In genomic region chr15:24945711-24946110, GRCh38 we compare ENCODE assay signal across 21 cellular contexts. TPM values are rescaled to one million over a fixed set of nuclear protein-coding genes. Genes with fewer than 3 reads are reported as not detected.
DNase-seq lines count a peak whose midpoint lies in the region; ATAC-seq and TF ChIP-seq lines count a peak whose summit lies in the region.
"Had no signal": no experiment of that assay in that cellular context is flagged by ENCODE, and none has a peak within 500 bp of the region (broad histone marks: within the 10 kb centered on the region; RNA-seq: fewer than 3 reads in every experiment).

No MANE protein-coding gene starts in this region.

- no peaks in the 10 kb centered on the region for H3K27me3 ChIP-seq in ascending aorta
- H3K27me3 ChIP-seq in aorta (ENCODE audit: control insufficient read depth in 1 of 2, insufficient read depth in 2 of 2, low read length in 1 of 2) = no peaks in the 10 kb centered on the region
- no peaks in the 10 kb centered on the region for H3K27me3 ChIP-seq in ovary
- H3K27me3 ChIP-seq: MG63 had no signal

- ATAC-seq in aorta (ENCODE audit: low FRiP score) (no peak), GM19397 (IDR thresholded peaks at IDR 0.05; ENCODE audit: unreplicated experiment) (no peak)

- no peaks in the 10 kb centered on the region for H3K27me3 Mint-ChIP-seq in glutamatergic neuron (ENCODE audit: unreplicated experiment)
- H3K27me3 Mint-ChIP-seq: CD4-positive, CD25-positive, alpha-beta regulatory T cell had no signal

- H3K9me3 ChIP-seq in ascending aorta (no peaks in the 10 kb centered on the region), aorta (ENCODE audit: control insufficient read depth, low read length) (no peaks in the 10 kb centered on the region), ovary (no peaks in the 10 kb centered on the region)
- H3K9me3 ChIP-seq: MG63 had no signal

- no peak overlapping the region for H3K4me3 Mint-ChIP-seq in glutamatergic neuron (ENCODE audit: unreplicated experiment)
- H3K4me3 Mint-ChIP-seq: CD4-positive, CD25-positive, alpha-beta regulatory T cell had no signal

- peak; percentile 33 for DNase-seq in NCI-H2171 treated with DMSO at 0.1 percent for 48 hours (lab: John Stamatoyannopoulos, UW)
- no peak for DNase-seq in NCI-H2171 (lab: John Stamatoyannopoulos, UW)
- DNase-seq in ascending aorta (ENCODE audit: low spot score in 2 of 2) = no peak
- DNase-seq in glutamatergic neuron = no peak
- DNase-seq in aorta = no peak
- DNase-seq in ovary = no peak
- no peak for DNase-seq in SHP77 (lab: John Stamatoyannopoulos, UW)
- DNase-seq: 8988T; ACHN; CD4-positive, CD25-positive, alpha-beta regulatory T cell; EL; GM23248; HCEC 1CT; KG1; MG63; NCI-H2227 treated with DMSO at 0.1 percent for 48 hours; NCI-H526 treated with DMSO at 0.1 percent for 48 hours; PC-9; RPMI8226; SHP77 treated with DMSO at 0.1 percent for 48 hours had no signal

- no peaks in the 10 kb centered on the region for H3K36me3 Mint-ChIP-seq in glutamatergic neuron (ENCODE audit: unreplicated experiment)
- H3K36me3 Mint-ChIP-seq: CD4-positive, CD25-positive, alpha-beta regulatory T cell had no signal

- H3K27ac Mint-ChIP-seq in glutamatergic neuron (ENCODE audit: unreplicated experiment) = peak overlapping the region; percentile 82
- H3K27ac Mint-ChIP-seq: CD4-positive, CD25-positive, alpha-beta regulatory T cell had no signal

- TF ChIP-seq EP300 in ovary (IDR thresholded peaks at IDR 0.05) = no peak

- H3K27ac ChIP-seq in ascending aorta = peak overlapping the region; percentile 17 to 47
- peak overlapping the region; percentile 59 to 61 for H3K27ac ChIP-seq in aorta (ENCODE audit: low read depth in 1 of 2, low read length in 2 of 2)
- H3K27ac ChIP-seq in ovary = no peak overlapping the region
- H3K27ac ChIP-seq: GM23248, PC-9 had no signal

- peaks cover 2% of the 10 kb centered on the region for H3K9me3 Mint-ChIP-seq in glutamatergic neuron (ENCODE audit: unreplicated experiment)

- TF ChIP-seq POLR2A in ovary (IDR thresholded peaks at IDR 0.05) = no peak

- intact Hi-C loops in ascending aorta (cut with DNase I) (no loop called here), aorta (cut with DNase I) (no loop called here), ovary (cut with DNase I) (no loop called here)

- peaks cover 0 to 6% of the 10 kb centered on the region in 2 donors for H3K4me1 ChIP-seq in ascending aorta
- H3K4me1 ChIP-seq in aorta (ENCODE audit: control insufficient read depth in 1 of 2, insufficient read depth in 2 of 2, low read length in 2 of 2) = peaks cover 5 to 12% of the 10 kb centered on the region in 2 donors
- H3K4me1 ChIP-seq in ovary (ENCODE audit: insufficient read depth) = no peaks in the 10 kb centered on the region

- no peak for TF ChIP-seq CTCF in ascending aorta (IDR thresholded peaks at IDR 0.05)
- no peak for TF ChIP-seq CTCF in glutamatergic neuron (IDR thresholded peaks at IDR 0.05; ENCODE audit: partially characterized antibody, unreplicated experiment)
- TF ChIP-seq CTCF in ovary (IDR thresholded peaks at IDR 0.05) = no peak

- no peak overlapping the region for H3K4me3 ChIP-seq in ascending aorta
- no peak overlapping the region for H3K4me3 ChIP-seq in aorta (ENCODE audit: low read length in 2 of 2)
- no peak overlapping the region for H3K4me3 ChIP-seq in ovary
- H3K4me3 ChIP-seq: GM23248, MG63, PC-9 had no signal

- WGBS in aorta, 2 donors = 28 to 44% methylated on average over 1 of the region's 1 CpG
- 84 to 94% (median 85%) methylated on average over 1 of the region's 1 CpG for WGBS in ovary, 3 donors

- H3K4me1 Mint-ChIP-seq in glutamatergic neuron (ENCODE audit: low read depth, unreplicated experiment) = peaks cover 2% of the 10 kb centered on the region
- H3K4me1 Mint-ChIP-seq: CD4-positive, CD25-positive, alpha-beta regulatory T cell had no signal

- H3K36me3 ChIP-seq in ascending aorta (no peaks in the 10 kb centered on the region), aorta (ENCODE audit: control insufficient read depth in 1 of 2, insufficient read depth in 2 of 2, low read length in 1 of 2) (no peaks in the 10 kb centered on the region), ovary (no peaks in the 10 kb centered on the region)
- H3K36me3 ChIP-seq: MG63 had no signal

RNA-seq across cellular contexts. Expression of gene SNRPN, which starts 9.1 kb away (rescaled TPM):
- total RNA-seq in ascending aorta (121 TPM), glutamatergic neuron (ENCODE audit: unreplicated experiment) (284 TPM), aorta (100 to 1,000 TPM; 112 to 115 TPM), ovary (100 to 1,000 TPM; 109 to 223 (median 137) TPM)
- polyA plus RNA-seq in aorta (100 to 1,000 TPM; 213 to 268 TPM), ovary (100 to 1,000 TPM; 157 to 160 TPM)

RNA-seq across cellular contexts. Expression of gene SNURF, which starts 9.1 kb away (rescaled TPM):
- total RNA-seq in ascending aorta (not detected), glutamatergic neuron (ENCODE audit: unreplicated experiment) (41.9 TPM), aorta (10 to 100 TPM; 21.4 to 29.8 TPM), ovary (10 to 100 TPM in 6 of 7 donors, 1 to 10 TPM in 1; 9.2 to 37.0 (median 25.0) TPM)
- polyA plus RNA-seq in aorta (1 to 10 TPM; 5.5 to 8.9 TPM), ovary (10 to 100 TPM in 1 of 2 donors, 1 to 10 TPM in 1; 3.9 to 54.8 TPM)
- total RNA-seq: GM23248 had no signal

Comparison
In these comparisons a context has a peak if more than half of its experiments do, and no peak if none do; other contexts are left out.
1. H3K27ac ChIP-seq: peak in ascending aorta (2 of 2) and aorta (2 of 2); none in ovary (0 of 2).
2. RNA of gene SNURF, which starts 9.1 kb away (total RNA-seq): 41.9 TPM in glutamatergic neuron (single experiment), 21.4 to 29.8 TPM in aorta and 9.2 to 37.0 TPM in ovary; not detected in ascending aorta (single experiment); every median in the first group is over 10 times any median in the second.